ENCODE assay signal across 1 cellular context in the genomic region with DNA sequence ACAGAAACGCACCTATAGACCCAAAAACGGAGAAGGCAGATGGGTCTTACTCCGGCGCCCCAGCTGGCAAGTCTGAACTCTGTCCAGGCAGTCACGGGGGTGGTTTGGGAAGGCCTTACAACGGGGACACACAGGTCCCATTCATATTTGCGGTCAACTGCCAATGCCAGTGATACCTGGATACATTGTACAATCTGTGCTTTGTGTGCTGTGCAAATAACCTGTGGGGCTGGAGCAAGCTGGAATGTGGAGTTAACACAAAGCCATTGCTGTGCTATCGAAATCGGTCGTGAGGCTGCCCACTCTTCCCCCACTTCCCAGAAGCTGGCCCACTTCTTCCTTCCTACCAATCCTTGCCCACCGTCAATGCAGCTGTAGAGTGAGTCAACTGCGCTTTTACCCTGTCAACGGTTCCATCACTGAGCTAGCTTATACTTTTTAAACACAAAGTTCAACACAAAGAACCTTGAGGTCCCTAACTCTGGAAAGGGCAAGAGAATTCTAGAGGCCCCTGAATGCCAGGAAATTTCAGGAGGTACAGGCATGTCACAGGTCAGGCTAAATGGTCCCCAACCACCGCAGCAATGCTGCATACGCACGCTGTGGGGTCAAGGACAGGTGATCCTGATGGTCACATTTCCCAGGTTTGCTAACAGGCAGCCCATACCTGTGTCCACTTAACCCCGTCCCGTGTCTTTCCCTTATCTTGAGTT.
TF ChIP-seq lines count a peak whose summit lies in the region.

No MANE protein-coding gene starts in this region.

TF ChIP-seq in HepG2, 621 proteins besides CTCF, POLR2A, EP300 and RAD21 (continued from another document):
- TF ChIP-seq DMAP1 (CRISPR knock-in tag; IDR thresholded peaks at IDR 0.05): peak; percentile 88; the same call in 1 of the 2 replicates
- no peak for TF ChIP-seq ZNF446 (CRISPR knock-in tag; IDR thresholded peaks at IDR 0.05)
- TF ChIP-seq, protein P1, sequence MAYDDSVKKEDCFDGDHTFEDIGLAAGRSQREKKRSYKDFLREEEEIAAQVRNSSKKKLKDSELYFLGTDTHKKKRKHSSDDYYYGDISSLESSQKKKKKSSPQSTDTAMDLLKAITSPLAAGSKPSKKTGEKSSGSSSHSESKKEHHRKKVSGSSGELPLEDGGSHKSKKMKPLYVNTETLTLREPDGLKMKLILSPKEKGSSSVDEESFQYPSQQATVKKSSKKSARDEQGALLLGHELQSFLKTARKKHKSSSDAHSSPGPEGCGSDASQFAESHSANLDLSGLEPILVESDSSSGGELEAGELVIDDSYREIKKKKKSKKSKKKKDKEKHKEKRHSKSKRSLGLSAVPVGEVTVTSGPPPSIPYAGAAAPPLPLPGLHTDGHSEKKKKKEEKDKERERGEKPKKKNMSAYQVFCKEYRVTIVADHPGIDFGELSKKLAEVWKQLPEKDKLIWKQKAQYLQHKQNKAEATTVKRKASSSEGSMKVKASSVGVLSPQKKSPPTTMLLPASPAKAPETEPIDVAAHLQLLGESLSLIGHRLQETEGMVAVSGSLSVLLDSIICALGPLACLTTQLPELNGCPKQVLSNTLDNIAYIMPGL (CRISPR knock-in tag; IDR thresholded peaks at IDR 0.05; ENCODE audit: borderline replicate concordance in 1 of 2, low read depth in 1 of 2): peak; percentile 54 to 60; a peak in 3 of 4 replicates
- TF ChIP-seq, protein P2, sequence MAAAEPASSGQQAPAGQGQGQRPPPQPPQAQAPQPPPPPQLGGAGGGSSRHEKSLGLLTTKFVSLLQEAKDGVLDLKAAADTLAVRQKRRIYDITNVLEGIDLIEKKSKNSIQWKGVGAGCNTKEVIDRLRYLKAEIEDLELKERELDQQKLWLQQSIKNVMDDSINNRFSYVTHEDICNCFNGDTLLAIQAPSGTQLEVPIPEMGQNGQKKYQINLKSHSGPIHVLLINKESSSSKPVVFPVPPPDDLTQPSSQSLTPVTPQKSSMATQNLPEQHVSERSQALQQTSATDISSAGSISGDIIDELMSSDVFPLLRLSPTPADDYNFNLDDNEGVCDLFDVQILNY (CRISPR knock-in tag; conservative IDR thresholded peaks at IDR 0.05): no peak
- TF ChIP-seq MTF2 (CRISPR knock-in tag; IDR thresholded peaks at IDR 0.05; ENCODE audit: borderline replicate concordance): no peak
